Comparison of ENCODE assay signal across 19 cellular contexts in the genomic region with DNA sequence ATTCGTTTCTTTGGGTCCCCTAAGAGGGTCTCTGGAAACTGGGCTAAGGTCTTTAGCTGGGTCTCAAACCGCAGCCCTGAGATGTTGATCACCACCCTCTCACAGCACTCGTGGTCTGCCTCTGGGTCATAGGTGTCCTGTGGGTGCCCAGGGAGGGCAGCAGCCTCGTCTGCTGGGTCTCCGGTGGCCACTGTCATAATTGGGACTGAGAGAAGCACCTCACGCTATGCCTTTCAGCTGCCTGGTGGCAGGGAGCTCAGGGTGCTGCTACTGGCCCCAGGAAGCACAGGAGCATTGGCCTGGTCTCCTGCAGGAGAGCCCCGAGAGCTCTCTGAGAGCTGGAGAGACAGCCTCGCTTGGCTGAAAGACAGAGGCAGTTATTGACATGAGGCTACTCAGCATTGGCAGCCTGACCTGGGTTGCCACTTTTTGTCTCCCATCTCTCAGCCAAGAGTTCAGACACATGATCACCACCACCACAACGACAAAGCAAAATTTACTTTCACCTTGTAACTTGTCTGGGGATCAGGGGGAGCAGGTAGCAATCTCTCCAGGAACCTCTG. TPM values are rescaled to one million over a fixed set of nuclear protein-coding genes. Genes with fewer than 3 reads are reported as not detected.
"Had no signal": no experiment of that assay in that cellular context is flagged by ENCODE, and none has a peak within 500 bp of the region (broad histone marks: within the 10 kb centered on the region; RNA-seq: fewer than 3 reads in every experiment).

No MANE protein-coding gene starts in this region.

- H3K4me3 Mint-ChIP-seq: activated naive CD8-positive, alpha-beta T cell treated with anti-CD3 and anti-CD28 coated beads for 36 hours had no signal

- H2AFZ ChIP-seq: parathyroid adenoma had no signal

- H3K4me3 ChIP-seq: uterus had no signal

- H3K27ac Mint-ChIP-seq: activated naive CD8-positive, alpha-beta T cell treated with anti-CD3 and anti-CD28 coated beads for 36 hours; naive thymus-derived CD4-positive, alpha-beta T cell had no signal

- H3K36me3 ChIP-seq: left ventricle myocardium inferior, neutrophil, uterus had no signal

- H3K9me3 ChIP-seq: left ventricle myocardium inferior, neutrophil, tibial nerve, uterus had no signal

- ATAC-seq: foreskin keratinocyte; naive thymus-derived CD4-positive, alpha-beta T cell had no signal

- H3K9ac ChIP-seq: parathyroid adenoma had no signal

- H3K36me3 Mint-ChIP-seq: activated naive CD8-positive, alpha-beta T cell treated with anti-CD3 and anti-CD28 coated beads for 36 hours had no signal

- H3K9me3 Mint-ChIP-seq: activated naive CD8-positive, alpha-beta T cell treated with anti-CD3 and anti-CD28 coated beads for 36 hours; naive thymus-derived CD4-positive, alpha-beta T cell had no signal

- H3K27ac ChIP-seq: foreskin keratinocyte, left ventricle myocardium inferior, neutrophil, parathyroid adenoma, uterus had no signal

- DNase-seq: activated CD4-positive, alpha-beta T cell treated with anti-CD3 and anti-CD28 coated beads, Interleukin-2, amount 50 U/mL, for 4 hours; activated naive CD4-positive, alpha-beta T cell; activated naive CD8-positive, alpha-beta T cell treated with anti-CD3 and anti-CD28 coated beads for 36 hours; activated T-cell treated with anti-CD3 and anti-CD28 coated beads for 4 hours; amniotic stem cell; foreskin keratinocyte; left ventricle myocardium inferior; mammary epithelial cell; naive thymus-derived CD4-positive, alpha-beta T cell; stimulated activated CD4-positive, alpha-beta T cell treated with anti-CD3 and anti-CD28 coated beads, Interleukin-2, amount 100 ng/mL, for 24 hours; stimulated activated naive CD4-positive, alpha-beta T cell treated with Interleukin-2 at 50 U/mL for 16 hours; uterus had no signal

- H3K4me1 ChIP-seq: foreskin keratinocyte, parathyroid adenoma had no signal

- H3K79me2 ChIP-seq: parathyroid adenoma had no signal

RNA-seq across cellular contexts. Expression of a gene that starts 1.5 kb away (rescaled TPM):
- total RNA-seq: epithelial cell of proximal tubule, foreskin keratinocyte, kidney epithelial cell, renal cortical epithelial cell had no signal
- polyA plus RNA-seq: fibroblast of lung; foreskin keratinocyte; mammary epithelial cell; naive thymus-derived CD4-positive, alpha-beta T cell had no signal
